Comparison of ENCODE assay signal across 17 cellular contexts in genomic region chr19:37519890-37520289, GRCh38. TPM values are rescaled to one million over a fixed set of nuclear protein-coding genes. Genes with fewer than 3 reads are reported as not detected.
DNase-seq lines count a peak whose midpoint lies in the region; ATAC-seq and TF ChIP-seq lines count a peak whose summit lies in the region.
"Had no signal": no experiment of that assay in that cellular context is flagged by ENCODE, and none has a peak within 500 bp of the region (broad histone marks: within the 10 kb centered on the region; RNA-seq: fewer than 3 reads in every experiment).

No MANE protein-coding gene starts in this region.

- H3K79me1 ChIP-seq in H9 (ENCODE audit: insufficient read depth, low read depth, low read length, poor library complexity, severe bottlenecking), result no peaks in the 10 kb centered on the region

- no peak overlapping the region for H3T11ph ChIP-seq in H9 (ENCODE audit: low read length)

- no peak overlapping the region for H3K14ac ChIP-seq in H9 (ENCODE audit: insufficient read depth, low read length)

- H3K79me2 ChIP-seq in H9 (ENCODE audit: insufficient read depth, low read length), result no peaks in the 10 kb centered on the region

- H4K91ac ChIP-seq in H9 (ENCODE audit: insufficient read length, low read depth, low read length), result no peak overlapping the region

- H3K4ac ChIP-seq in H9 (ENCODE audit: low read depth, low read length), result no peak overlapping the region

- H3K27ac ChIP-seq in H9 (ENCODE audit: insufficient read length, low read depth, low read length), result no peak overlapping the region
- H3K27ac ChIP-seq: ascending aorta, dorsolateral prefrontal cortex, GM23248, skin epidermis had no signal

- no peaks in the 10 kb centered on the region for H3K4me1 ChIP-seq in H9 (ENCODE audit: insufficient read depth, low read length)
- H3K4me1 ChIP-seq: ascending aorta had no signal

- no peak overlapping the region for H2BK20ac ChIP-seq in H9 (ENCODE audit: low read depth, low read length, poor library complexity, severe bottlenecking)

- no peak overlapping the region for H3K23ac ChIP-seq in H9 (ENCODE audit: insufficient read length, low read depth, low read length)

- H2AFZ ChIP-seq in H9 (ENCODE audit: low read length), result no peak overlapping the region
- H2AFZ ChIP-seq: GM23248 had no signal

- H3K9ac ChIP-seq in H9 (ENCODE audit: extremely low read depth, insufficient read length, low read length), result no peak overlapping the region
- H3K9ac ChIP-seq: GM23248 had no signal

- peak; percentile 39 for DNase-seq in A172 (ENCODE audit: low spot score)
- DNase-seq in ELR (ENCODE audit: low read depth), result peak; percentile 37
- peak; percentile 86 for DNase-seq in T1000 (lab: John Stamatoyannopoulos, UW)
- DNase-seq in iris pigment epithelial cell (ENCODE audit: low read depth), result peak; percentile 77
- DNase-seq in H9, result no peak
- no peak for DNase-seq in activated CD4-positive, alpha-beta T cell treated with anti-CD3 and anti-CD28 coated beads for 48 hours
- no peak for DNase-seq in T-helper 1 cell
- no peak for DNase-seq in left lobe of liver (ENCODE audit: low spot score)
- DNase-seq: activated CD4-positive, CD25-positive, alpha-beta regulatory T cell treated with anti-CD3 and anti-CD28 coated beads, Interleukin-2, amount 50 U/mL, for 72 hours; AML-193; DMS153; dorsolateral prefrontal cortex; GM23248 had no signal

- TF ChIP-seq CTCF in H9 (conservative IDR thresholded peaks at IDR 0.05), result no peak

- H3K27me3 ChIP-seq in H9 (ENCODE audit: insufficient read depth, low read length), result no peaks in the 10 kb centered on the region
- H3K27me3 ChIP-seq: ascending aorta, dorsolateral prefrontal cortex had no signal

- WGBS in H9 (ENCODE audit: extremely low coverage, insufficient read length, low lambda C conversion rate), result no CpG with 5 or more reads among the region's 2 CpGs

- H2BK5ac ChIP-seq in H9 (ENCODE audit: insufficient read length, low read length), result no peak overlapping the region

- no peaks in the 10 kb centered on the region for H3K23me2 ChIP-seq in H9 (ENCODE audit: insufficient read length, low read depth, low read length, poor library complexity, severe bottlenecking)

- no peak overlapping the region for H3K4me2 ChIP-seq in H9 (ENCODE audit: insufficient read depth, insufficient read length, low read length)

- H4K5ac ChIP-seq in H9 (ENCODE audit: insufficient read length, low read depth, low read length), result no peak overlapping the region

- no peak overlapping the region; a peak in 2 of 7 replicates for H3K27ac Mint-ChIP-seq in H9
- H3K27ac Mint-ChIP-seq: mesothelial cell of epicardium; T-helper 1 cell treated with Interleukin-12 subunit alpha and Interleukin-12 subunit beta and Interleukin-4 antibody, amounts not matched to agents 30 μg/mL and 1 μg/mL, for 36 hours had no signal

- no peak overlapping the region for H2BK12ac ChIP-seq in H9 (ENCODE audit: insufficient read length, low read depth, low read length)

- H2AK5ac ChIP-seq in H9 (ENCODE audit: insufficient read length, low read length), result no peak overlapping the region

- H4K20me1 ChIP-seq in H9 (ENCODE audit: control insufficient read depth, insufficient read depth, insufficient read length), result no peaks in the 10 kb centered on the region

- peaks cover 56 to 78% (median 77%) of the 10 kb centered on the region in 3 experiments for H3K36me3 Mint-ChIP-seq in H9 (ENCODE audit: insufficient read depth in 1 of 3, low read depth in 3 of 3)

- no peak overlapping the region for H3K56ac ChIP-seq in H9 (ENCODE audit: insufficient read length, low read depth, low read length)

- H3K9me3 ChIP-seq in H9 (ENCODE audit: control insufficient read depth, low read depth, low read length), result no peaks in the 10 kb centered on the region

- H4K8ac ChIP-seq in H9 (replicated peaks; ENCODE audit: insufficient read length, low read depth, low read length), result no peak overlapping the region

- no peak overlapping the region for H2BK120ac ChIP-seq in H9 (ENCODE audit: low read depth, low read length, poor library complexity, severe bottlenecking)

- no peaks in the 10 kb centered on the region for H3K4me1 Mint-ChIP-seq in H9
- H3K4me1 Mint-ChIP-seq: mesothelial cell of epicardium had no signal

- H3K27me3 Mint-ChIP-seq in H9 (ENCODE audit: low read depth), result no peaks in the 10 kb centered on the region

- no peak overlapping the region for H3K4me3 Mint-ChIP-seq in H9
- H3K4me3 Mint-ChIP-seq: mesothelial cell of epicardium; T-helper 1 cell treated with Interleukin-12 subunit alpha and Interleukin-12 subunit beta and Interleukin-4 antibody, amounts not matched to agents 30 μg/mL and 1 μg/mL, for 36 hours had no signal

- ATAC-seq in left lobe of liver, result no peak

- no peak overlapping the region for H3K18ac ChIP-seq in H9 (ENCODE audit: insufficient read length, low read depth, low read length)

- H3K9me3 Mint-ChIP-seq in H9, result peaks cover 18 to 46% of the 10 kb centered on the region in 2 experiments; a peak in 4 of 5 replicates

- no peak overlapping the region for H2BK15ac ChIP-seq in H9 (ENCODE audit: low read depth, low read length)

RNA-seq across cellular contexts. Expression of gene ZNF793, which starts 13.2 kb away (rescaled TPM):
- 0.26 and 0.41 TPM in 2 replicates for total RNA-seq in A172 (2014; rRNA removed; shearing (Covaris generic))
- total RNA-seq in H9 (2021) (14.6 and 17.1 TPM in 2 replicates), left lobe of liver (0.33 TPM)

RNA-seq across cellular contexts. Expression of gene ZNF570, which starts 50.7 kb away (rescaled TPM):
- 0.12 TPM in 1 of 2 replicates, not detected in the other for total RNA-seq in A172 (2014; rRNA removed; shearing (Covaris generic))
- total RNA-seq in H9 (2021) (5.0 and 5.9 TPM in 2 replicates), left lobe of liver (1.7 TPM)

RNA-seq across cellular contexts. Expression of gene ZNF569, which starts 52.6 kb away (rescaled TPM):
- 2.9 and 5.2 TPM in 2 replicates for total RNA-seq in A172 (2014; rRNA removed; shearing (Covaris generic))
- 12.9 and 14.2 TPM in 2 replicates for total RNA-seq in H9 (2021)
- 2.1 TPM for total RNA-seq in left lobe of liver

Comparison
In these comparisons a context has a peak if more than half of its experiments do, and no peak if none do; other contexts are left out.
1. DNase-seq: peak in A172 (single experiment), ELR (single experiment), T1000 (single experiment) and iris pigment epithelial cell (single experiment); none in H9 (single experiment), activated CD4-positive, alpha-beta T cell treated with anti-CD3 and anti-CD28 coated beads for 48 hours (single experiment), T-helper 1 cell (0 of 5) and left lobe of liver (single experiment).
2. RNA of gene ZNF793, which starts 13.2 kb away (total RNA-seq): 14.6 to 17.1 TPM in H9; 0.33 TPM in left lobe of liver (single experiment) and 0.26 to 0.41 TPM in A172; every median in the first group is over 10 times any median in the second.